ENCODE assay signal across 8 cellular contexts in genomic region chr11:110296226-110297081, GRCh38. TPM values are rescaled to one million over a fixed set of nuclear protein-coding genes. Genes with fewer than 3 reads are reported as not detected.
DNase-seq lines count a peak whose midpoint lies in the region; ATAC-seq and TF ChIP-seq lines count a peak whose summit lies in the region.

RDX (minus strand) TSS chr11:110296614; CDS start chr11:110279692, 16,922 bp downstream.

- H3K4me3 ChIP-seq in Karpas-422 (ENCODE audit: low read length) (peak within 1 kb of the TSS; percentile 72), tibial nerve (peak within 1 kb of the TSS; percentile 83 to 99 (median 93))

- peak within 1 kb of the TSS; percentile 98 for H3K4me2 ChIP-seq in Karpas-422 (ENCODE audit: low read depth, low read length, poor library complexity, severe bottlenecking)

- TF ChIP-seq EP300 in tibial nerve (IDR thresholded peaks at IDR 0.05) = peak in 1 of 2 donors; percentile 9

- intact Hi-C loops in Right ventricle myocardium inferior (cut with DNase I) = loop anchor here (5.0 to 10.0 kb wide), 3 partner anchors 52 to 138 kb away; no protein-coding TSS in a partner anchor

- no peaks in the 10 kb centered on the region for H3K9me2 ChIP-seq in Karpas-422 (replicated peaks; ENCODE audit: insufficient read depth, low read length)

- H3K4me3 Mint-ChIP-seq in activated naive CD8-positive, alpha-beta T cell treated with anti-CD3 and anti-CD28 coated beads for 36 hours = peak within 1 kb of the TSS; percentile 94
- peak within 1 kb of the TSS; percentile 88 for H3K4me3 Mint-ChIP-seq in osteocyte (ENCODE audit: unreplicated experiment)

- H3K79me2 ChIP-seq in Karpas-422 (ENCODE audit: low read length) = no peaks in the 10 kb centered on the region

- DNase-seq in GM03348 (ENCODE audit: low spot score) (peak; percentile 98), Karpas-422 (peak; percentile 66), SKM-1 (lab: John Stamatoyannopoulos, UW; ENCODE audit: unreplicated experiment) (peak; percentile 38), Right ventricle myocardium inferior (ENCODE audit: missing footprints) (peak; percentile 87), osteocyte (ENCODE audit: extremely low spot score, unreplicated experiment) (peak; percentile 92), tibial nerve (ENCODE audit: low spot score in 2 of 2) (peak; percentile 35 to 38)
- DNase-seq in activated naive CD8-positive, alpha-beta T cell treated with anti-CD3 and anti-CD28 coated beads for 36 hours = peak; percentile 67

- peak; percentile 72 for ATAC-seq in GM21825 (IDR thresholded peaks at IDR 0.05; ENCODE audit: unreplicated experiment)
- peak; percentile 95 for ATAC-seq in Right ventricle myocardium inferior

- H3K9me3 Mint-ChIP-seq in activated naive CD8-positive, alpha-beta T cell treated with anti-CD3 and anti-CD28 coated beads for 36 hours = peaks cover 4% of the 10 kb centered on the region
- H3K9me3 Mint-ChIP-seq in osteocyte (ENCODE audit: unreplicated experiment) = no peaks in the 10 kb centered on the region

- TF ChIP-seq CTCF in osteocyte (IDR thresholded peaks at IDR 0.05) (peak; percentile 20), tibial nerve (IDR thresholded peaks at IDR 0.05) (peak in 4 of 5 experiments; percentile 11 to 58 (median 43))

- peaks cover 9% of the 10 kb centered on the region for H3K36me3 Mint-ChIP-seq in activated naive CD8-positive, alpha-beta T cell treated with anti-CD3 and anti-CD28 coated beads for 36 hours
- peaks cover 1% of the 10 kb centered on the region for H3K36me3 Mint-ChIP-seq in osteocyte (ENCODE audit: unreplicated experiment)

- WGBS in tibial nerve, 2 donors = 1% methylated on average over 25 to 52 of the region's 113 CpGs

- H3K36me3 ChIP-seq in Karpas-422 (ENCODE audit: insufficient read depth, low read length) = no peaks in the 10 kb centered on the region
- H3K36me3 ChIP-seq in tibial nerve = no peaks in the 10 kb centered on the region

- TF ChIP-seq POLR2A in tibial nerve (IDR thresholded peaks at IDR 0.05) = peak in 1 of 2 donors; percentile 60

- peaks cover 36% of the 10 kb centered on the region for H3K4me1 Mint-ChIP-seq in activated naive CD8-positive, alpha-beta T cell treated with anti-CD3 and anti-CD28 coated beads for 36 hours
- H3K4me1 Mint-ChIP-seq in osteocyte (ENCODE audit: unreplicated experiment) = peaks cover 46% of the 10 kb centered on the region

- no peaks in the 10 kb centered on the region for H3K27me3 Mint-ChIP-seq in activated naive CD8-positive, alpha-beta T cell treated with anti-CD3 and anti-CD28 coated beads for 36 hours
- H3K27me3 Mint-ChIP-seq in osteocyte (ENCODE audit: unreplicated experiment) = no peaks in the 10 kb centered on the region

- peak within 1 kb of the TSS; percentile 78 for H2AFZ ChIP-seq in Karpas-422 (ENCODE audit: low read length)

- peaks cover 11% of the 10 kb centered on the region for H3K4me1 ChIP-seq in Karpas-422 (ENCODE audit: low read length)
- peaks cover 0 to 45% (median 20%) of the 10 kb centered on the region in 4 donors for H3K4me1 ChIP-seq in tibial nerve

- peak within 1 kb of the TSS; percentile 59 for H3K9ac ChIP-seq in Karpas-422 (ENCODE audit: low read length)

- peak within 1 kb of the TSS; percentile 85 for H3K27ac Mint-ChIP-seq in activated naive CD8-positive, alpha-beta T cell treated with anti-CD3 and anti-CD28 coated beads for 36 hours
- H3K27ac Mint-ChIP-seq in osteocyte (ENCODE audit: unreplicated experiment) = peak within 1 kb of the TSS; percentile 90

- H3K9me3 ChIP-seq in Karpas-422 (ENCODE audit: low read length) = no peaks in the 10 kb centered on the region
- H3K9me3 ChIP-seq in tibial nerve = no peaks in the 10 kb centered on the region

- no peaks in the 10 kb centered on the region; the same call in 1 of the 2 replicates for H4K20me1 ChIP-seq in Karpas-422 (ENCODE audit: insufficient read depth, low read depth, low read length)

- H3K27me3 ChIP-seq in Karpas-422 (ENCODE audit: low read length) (no peaks in the 10 kb centered on the region; the same call in 1 of the 2 replicates), tibial nerve (no peaks in the 10 kb centered on the region)

- H3K27ac ChIP-seq in Karpas-422 (ENCODE audit: low read length) = no peak within 1 kb of the TSS
- H3K27ac ChIP-seq in tibial nerve = peak within 1 kb of the TSS; percentile 97 to 99 (median 98)

RNA-seq across cellular contexts. Expression of gene RDX, which starts in this region (rescaled TPM):
- 0.47 and 0.71 TPM in 2 replicates for total RNA-seq in Karpas-422 (2014; rRNA removed; shearing (Covaris generic); ENCODE audit: low replicate concordance)
- 10 to 100 TPM; 33.7 to 35.6 TPM for total RNA-seq in activated naive CD8-positive, alpha-beta T cell treated with anti-CD3 and anti-CD28 coated beads for 36 hours
- total RNA-seq in Right ventricle myocardium inferior (116 TPM), osteocyte (154 and 163 TPM in 2 replicates), tibial nerve (100 to 1,000 TPM in 1 of 4 donors, 10 to 100 TPM in 3; 59.8 to 120 (median 88.8) TPM)

Comparison
In these comparisons a context has a peak if more than half of its experiments do, and no peak if none do; other contexts are left out.
1. RNA of gene RDX (total RNA-seq): 154 to 163 TPM in osteocyte, 116 TPM in Right ventricle myocardium inferior (single experiment), 59.8 to 120 TPM in tibial nerve and 33.7 to 35.6 TPM in activated naive CD8-positive, alpha-beta T cell treated with anti-CD3 and anti-CD28 coated beads for 36 hours; 0.47 to 0.71 TPM in Karpas-422; every median in the first group is over 10 times any median in the second.
2. Peak in DNase-seq, H3K4me3 ChIP-seq, H3K9ac ChIP-seq and H3K4me2 ChIP-seq in Karpas-422; RNA of the gene not detected or under 1 TPM.
3. DNase-seq: peak in every context shown above with its lines; median percentile 98 in GM03348; 92 in osteocyte; 87 in Right ventricle myocardium inferior; 67 in activated naive CD8-positive, alpha-beta T cell treated with anti-CD3 and anti-CD28 coated beads for 36 hours; 66 in Karpas-422; 38 in SKM-1; 36 in tibial nerve.